ENCODE assay signal across 1 cellular context in the genomic region with DNA sequence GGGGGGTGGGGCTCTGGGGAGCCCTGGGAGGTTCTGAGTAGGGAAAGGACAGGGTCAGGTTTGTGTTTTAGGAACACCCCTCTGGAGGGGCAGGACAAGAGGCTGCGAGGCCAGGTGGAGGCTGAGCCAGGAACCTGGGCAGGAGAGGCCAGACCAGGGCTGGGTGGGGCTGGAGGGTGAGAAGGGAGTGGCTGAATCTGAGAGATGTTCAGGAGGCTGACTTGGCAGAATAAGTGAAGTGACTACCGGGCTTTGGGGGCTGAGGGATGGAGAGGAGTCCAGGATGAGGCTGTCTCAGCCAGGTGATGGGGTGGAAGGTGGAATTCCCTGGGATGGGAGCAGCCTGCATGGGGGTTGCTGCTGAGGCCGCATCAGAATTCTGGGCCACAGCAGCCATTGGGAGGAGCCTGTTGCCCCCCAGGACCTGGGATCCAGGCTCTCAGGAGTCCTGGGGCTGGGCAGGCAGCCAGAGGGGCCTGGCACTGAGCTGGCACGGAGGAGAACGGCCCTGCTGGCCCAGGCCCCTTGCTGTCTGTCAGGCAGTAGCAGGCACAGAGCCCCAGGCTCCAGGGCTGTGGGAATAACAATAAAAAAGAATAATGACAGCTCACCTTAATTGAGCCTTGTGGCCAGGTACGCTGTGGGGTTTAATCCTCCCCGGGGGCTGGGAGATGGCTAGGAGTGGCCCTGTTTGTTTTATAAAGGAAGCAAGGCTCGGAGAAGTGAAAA.
TF ChIP-seq lines count a peak whose summit lies in the region.

No MANE protein-coding gene starts in this region.

TF ChIP-seq in GM23338, 12 proteins besides CTCF, POLR2A, EP300 and RAD21 (continued from another document):
- TF ChIP-seq, protein P1, sequence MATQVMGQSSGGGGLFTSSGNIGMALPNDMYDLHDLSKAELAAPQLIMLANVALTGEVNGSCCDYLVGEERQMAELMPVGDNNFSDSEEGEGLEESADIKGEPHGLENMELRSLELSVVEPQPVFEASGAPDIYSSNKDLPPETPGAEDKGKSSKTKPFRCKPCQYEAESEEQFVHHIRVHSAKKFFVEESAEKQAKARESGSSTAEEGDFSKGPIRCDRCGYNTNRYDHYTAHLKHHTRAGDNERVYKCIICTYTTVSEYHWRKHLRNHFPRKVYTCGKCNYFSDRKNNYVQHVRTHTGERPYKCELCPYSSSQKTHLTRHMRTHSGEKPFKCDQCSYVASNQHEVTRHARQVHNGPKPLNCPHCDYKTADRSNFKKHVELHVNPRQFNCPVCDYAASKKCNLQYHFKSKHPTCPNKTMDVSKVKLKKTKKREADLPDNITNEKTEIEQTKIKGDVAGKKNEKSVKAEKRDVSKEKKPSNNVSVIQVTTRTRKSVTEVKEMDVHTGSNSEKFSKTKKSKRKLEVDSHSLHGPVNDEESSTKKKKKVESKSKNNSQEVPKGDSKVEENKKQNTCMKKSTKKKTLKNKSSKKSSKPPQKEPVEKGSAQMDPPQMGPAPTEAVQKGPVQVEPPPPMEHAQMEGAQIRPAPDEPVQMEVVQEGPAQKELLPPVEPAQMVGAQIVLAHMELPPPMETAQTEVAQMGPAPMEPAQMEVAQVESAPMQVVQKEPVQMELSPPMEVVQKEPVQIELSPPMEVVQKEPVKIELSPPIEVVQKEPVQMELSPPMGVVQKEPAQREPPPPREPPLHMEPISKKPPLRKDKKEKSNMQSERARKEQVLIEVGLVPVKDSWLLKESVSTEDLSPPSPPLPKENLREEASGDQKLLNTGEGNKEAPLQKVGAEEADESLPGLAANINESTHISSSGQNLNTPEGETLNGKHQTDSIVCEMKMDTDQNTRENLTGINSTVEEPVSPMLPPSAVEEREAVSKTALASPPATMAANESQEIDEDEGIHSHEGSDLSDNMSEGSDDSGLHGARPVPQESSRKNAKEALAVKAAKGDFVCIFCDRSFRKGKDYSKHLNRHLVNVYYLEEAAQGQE (IDR thresholded peaks at IDR 0.05; ENCODE audit: unreplicated experiment), result no peak
- TF ChIP-seq, protein P2, sequence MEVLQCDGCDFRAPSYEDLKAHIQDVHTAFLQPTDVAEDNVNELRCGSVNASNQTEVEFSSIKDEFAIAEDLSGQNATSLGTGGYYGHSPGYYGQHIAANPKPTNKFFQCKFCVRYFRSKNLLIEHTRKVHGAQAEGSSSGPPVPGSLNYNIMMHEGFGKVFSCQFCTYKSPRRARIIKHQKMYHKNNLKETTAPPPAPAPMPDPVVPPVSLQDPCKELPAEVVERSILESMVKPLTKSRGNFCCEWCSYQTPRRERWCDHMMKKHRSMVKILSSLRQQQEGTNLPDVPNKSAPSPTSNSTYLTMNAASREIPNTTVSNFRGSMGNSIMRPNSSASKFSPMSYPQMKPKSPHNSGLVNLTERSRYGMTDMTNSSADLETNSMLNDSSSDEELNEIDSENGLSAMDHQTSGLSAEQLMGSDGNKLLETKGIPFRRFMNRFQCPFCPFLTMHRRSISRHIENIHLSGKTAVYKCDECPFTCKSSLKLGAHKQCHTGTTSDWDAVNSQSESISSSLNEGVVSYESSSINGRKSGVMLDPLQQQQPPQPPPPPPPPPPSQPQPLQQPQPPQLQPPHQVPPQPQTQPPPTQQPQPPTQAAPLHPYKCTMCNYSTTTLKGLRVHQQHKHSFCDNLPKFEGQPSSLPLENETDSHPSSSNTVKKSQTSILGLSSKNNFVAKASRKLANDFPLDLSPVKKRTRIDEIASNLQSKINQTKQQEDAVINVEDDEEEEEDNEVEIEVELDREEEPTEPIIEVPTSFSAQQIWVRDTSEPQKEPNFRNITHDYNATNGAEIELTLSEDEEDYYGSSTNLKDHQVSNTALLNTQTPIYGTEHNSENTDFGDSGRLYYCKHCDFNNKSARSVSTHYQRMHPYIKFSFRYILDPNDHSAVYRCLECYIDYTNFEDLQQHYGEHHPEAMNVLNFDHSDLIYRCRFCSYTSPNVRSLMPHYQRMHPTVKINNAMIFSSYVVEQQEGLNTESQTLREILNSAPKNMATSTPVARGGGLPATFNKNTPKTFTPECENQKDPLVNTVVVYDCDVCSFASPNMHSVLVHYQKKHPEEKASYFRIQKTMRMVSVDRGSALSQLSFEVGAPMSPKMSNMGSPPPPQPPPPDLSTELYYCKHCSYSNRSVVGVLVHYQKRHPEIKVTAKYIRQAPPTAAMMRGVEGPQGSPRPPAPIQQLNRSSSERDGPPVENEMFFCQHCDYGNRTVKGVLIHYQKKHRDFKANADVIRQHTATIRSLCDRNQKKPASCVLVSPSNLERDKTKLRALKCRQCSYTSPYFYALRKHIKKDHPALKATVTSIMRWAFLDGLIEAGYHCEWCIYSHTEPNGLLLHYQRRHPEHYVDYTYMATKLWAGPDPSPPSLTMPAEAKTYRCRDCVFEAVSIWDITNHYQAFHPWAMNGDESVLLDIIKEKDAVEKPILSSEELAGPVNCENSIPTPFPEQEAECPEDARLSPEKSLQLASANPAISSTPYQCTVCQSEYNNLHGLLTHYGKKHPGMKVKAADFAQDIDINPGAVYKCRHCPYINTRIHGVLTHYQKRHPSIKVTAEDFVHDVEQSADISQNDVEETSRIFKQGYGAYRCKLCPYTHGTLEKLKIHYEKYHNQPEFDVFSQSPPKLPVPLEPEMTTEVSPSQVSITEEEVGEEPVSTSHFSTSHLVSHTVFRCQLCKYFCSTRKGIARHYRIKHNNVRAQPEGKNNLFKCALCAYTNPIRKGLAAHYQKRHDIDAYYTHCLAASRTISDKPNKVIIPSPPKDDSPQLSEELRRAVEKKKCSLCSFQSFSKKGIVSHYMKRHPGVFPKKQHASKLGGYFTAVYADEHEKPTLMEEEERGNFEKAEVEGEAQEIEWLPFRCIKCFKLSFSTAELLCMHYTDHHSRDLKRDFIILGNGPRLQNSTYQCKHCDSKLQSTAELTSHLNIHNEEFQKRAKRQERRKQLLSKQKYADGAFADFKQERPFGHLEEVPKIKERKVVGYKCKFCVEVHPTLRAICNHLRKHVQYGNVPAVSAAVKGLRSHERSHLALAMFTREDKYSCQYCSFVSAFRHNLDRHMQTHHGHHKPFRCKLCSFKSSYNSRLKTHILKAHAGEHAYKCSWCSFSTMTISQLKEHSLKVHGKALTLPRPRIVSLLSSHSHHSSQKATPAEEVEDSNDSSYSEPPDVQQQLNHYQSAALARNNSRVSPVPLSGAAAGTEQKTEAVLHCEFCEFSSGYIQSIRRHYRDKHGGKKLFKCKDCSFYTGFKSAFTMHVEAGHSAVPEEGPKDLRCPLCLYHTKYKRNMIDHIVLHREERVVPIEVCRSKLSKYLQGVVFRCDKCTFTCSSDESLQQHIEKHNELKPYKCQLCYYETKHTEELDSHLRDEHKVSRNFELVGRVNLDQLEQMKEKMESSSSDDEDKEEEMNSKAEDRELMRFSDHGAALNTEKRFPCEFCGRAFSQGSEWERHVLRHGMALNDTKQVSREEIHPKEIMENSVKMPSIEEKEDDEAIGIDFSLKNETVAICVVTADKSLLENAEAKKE (CRISPR knock-in tag; IDR thresholded peaks at IDR 0.05), result no peak
- no peak for TF ChIP-seq ZNF114 (CRISPR knock-in tag; IDR thresholded peaks at IDR 0.05)
- no peak for TF ChIP-seq POLR2AphosphoS5 (IDR thresholded peaks at IDR 0.05; ENCODE audit: low read depth)
TF ChIP-seq in GM23338: peak in this region for 0.
